In genomic region chr2:136104977-136105376, GRCh38 we compare ENCODE assay signal across 17 cellular contexts. TPM values are rescaled to one million over a fixed set of nuclear protein-coding genes. Genes with fewer than 3 reads are reported as not detected.
"Had no signal": no experiment of that assay in that cellular context is flagged by ENCODE, and none has a peak within 500 bp of the region (broad histone marks: within the 10 kb centered on the region; RNA-seq: fewer than 3 reads in every experiment).

No MANE protein-coding gene starts in this region.

- DNase-seq: activated CD4-positive, alpha-beta memory T cell treated with anti-CD3 and anti-CD28 coated beads, Interleukin-2, amount 10 ng/mL, durations not matched to agents 7 days and 5 days; activated CD4-positive, alpha-beta T cell treated with anti-CD3 and anti-CD28 coated beads for 36 hours; activated CD8-positive, alpha-beta memory T cell treated with anti-CD3 and anti-CD28 coated beads, Interleukin-2, amount 50 U/mL, for 48 hours; activated naive CD4-positive, alpha-beta T cell treated with Interleukin-2 at 50 U/mL for 16 hours; activated naive CD8-positive, alpha-beta T cell treated with anti-CD3 and anti-CD28 coated beads, Interleukin-2, amount 50 U/mL, for 24 hours; esophagus squamous epithelium; foreskin fibroblast; immature natural killer cell; mesenchymal stem cell; nephron progenitor cell; spleen; stimulated activated naive CD4-positive, alpha-beta T cell; substantia nigra; transverse colon had no signal

- ATAC-seq: activated CD4-positive, alpha-beta T cell treated with anti-CD3 and anti-CD28 coated beads for 36 hours; activated naive CD8-positive, alpha-beta T cell treated with anti-CD3 and anti-CD28 coated beads, Interleukin-2, amount 50 U/mL, for 24 hours; sciatic nerve had no signal

- FAIRE-seq: bronchial epithelial cell had no signal

RNA-seq across cellular contexts. Expression of gene CXCR4, which starts 13.0 kb away (rescaled TPM):
- total RNA-seq: osteocyte had no signal
